Comparison of ENCODE assay signal across 17 cellular contexts in the genomic region with DNA sequence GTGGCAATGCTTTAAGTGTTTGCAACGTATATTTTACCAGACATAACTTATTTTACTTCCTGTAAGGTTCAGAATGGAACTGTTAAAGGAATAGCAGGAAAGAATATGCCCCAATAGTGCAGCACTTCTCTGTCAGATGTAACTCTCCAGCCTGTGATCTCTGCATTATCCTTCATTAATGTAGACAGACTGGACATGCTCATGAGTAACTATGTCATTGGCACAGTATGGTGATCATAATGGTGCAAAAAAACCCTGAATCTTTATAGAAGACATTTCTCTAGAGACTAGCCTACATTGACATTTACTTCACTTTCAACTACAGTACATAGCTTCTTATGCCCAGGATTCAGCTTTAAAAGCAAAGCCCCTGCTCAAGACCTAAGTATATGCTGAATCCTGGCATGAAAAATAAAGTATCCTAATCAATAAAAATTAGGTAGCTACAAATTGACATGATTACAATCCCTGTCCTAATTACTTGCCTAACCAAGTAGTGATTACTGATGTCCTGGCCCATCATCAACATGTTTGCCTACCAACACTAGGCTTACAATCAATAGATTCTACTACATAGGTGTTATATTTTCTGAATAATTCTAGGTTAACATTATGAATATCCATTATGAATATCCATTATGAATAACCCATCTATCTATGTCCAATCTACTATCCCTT. TPM values are rescaled to one million over a fixed set of nuclear protein-coding genes. Genes with fewer than 3 reads are reported as not detected.
DNase-seq lines count a peak whose midpoint lies in the region; ATAC-seq, FAIRE-seq and TF ChIP-seq lines count a peak whose summit lies in the region.
"Had no signal": no experiment of that assay in that cellular context is flagged by ENCODE, and none has a peak within 500 bp of the region (broad histone marks: within the 10 kb centered on the region; RNA-seq: fewer than 3 reads in every experiment).

No MANE protein-coding gene starts in this region.

- intact Hi-C loops in natural killer cell (cut with micrococcal nuclease) = no loop called here

- FAIRE-seq in GM12891 (lab: Jason Lieb, UNC) = no peak
- FAIRE-seq: A204.1, GM12892 had no signal

- ATAC-seq in natural killer cell (no peak), GM19452 (IDR thresholded peaks at IDR 0.05; ENCODE audit: unreplicated experiment) (no peak)
- ATAC-seq: Right ventricle myocardium inferior had no signal

- H3K4me3 Mint-ChIP-seq in T-helper 1 cell treated with Interleukin-12 subunit alpha and Interleukin-12 subunit beta and Interleukin-4 antibody, amounts not matched to agents 30 μg/mL and 1 μg/mL, for 36 hours = no peak overlapping the region
- H3K4me3 Mint-ChIP-seq in activated naive CD8-positive, alpha-beta T cell = no peak overlapping the region
- peak overlapping the region; percentile 6 for H3K4me3 Mint-ChIP-seq in natural killer cell

- no peak for TF ChIP-seq CTCF in natural killer cell (IDR thresholded peaks at IDR 0.05)

- H3K9me3 Mint-ChIP-seq in T-helper 1 cell treated with Interleukin-12 subunit alpha and Interleukin-12 subunit beta and Interleukin-4 antibody, amounts not matched to agents 30 μg/mL and 1 μg/mL, for 36 hours = no peaks in the 10 kb centered on the region
- no peaks in the 10 kb centered on the region for H3K9me3 Mint-ChIP-seq in activated naive CD8-positive, alpha-beta T cell (ENCODE audit: low read depth)
- H3K9me3 Mint-ChIP-seq in natural killer cell = no peaks in the 10 kb centered on the region

- H3K27ac Mint-ChIP-seq in T-helper 1 cell treated with Interleukin-12 subunit alpha and Interleukin-12 subunit beta and Interleukin-4 antibody, amounts not matched to agents 30 μg/mL and 1 μg/mL, for 36 hours = peak overlapping the region; percentile 49
- H3K27ac Mint-ChIP-seq in activated naive CD8-positive, alpha-beta T cell = peak overlapping the region; percentile 84
- H3K27ac Mint-ChIP-seq in natural killer cell = peak overlapping the region; percentile 44 to 88

- H3K4me1 Mint-ChIP-seq in T-helper 1 cell treated with Interleukin-12 subunit alpha and Interleukin-12 subunit beta and Interleukin-4 antibody, amounts not matched to agents 30 μg/mL and 1 μg/mL, for 36 hours (ENCODE audit: low read depth) = peaks cover 37% of the 10 kb centered on the region
- peaks cover 79% of the 10 kb centered on the region for H3K4me1 Mint-ChIP-seq in activated naive CD8-positive, alpha-beta T cell (ENCODE audit: low read depth)
- H3K4me1 Mint-ChIP-seq in natural killer cell = peaks cover 53 to 55% of the 10 kb centered on the region in 2 donors

- H3K36me3 Mint-ChIP-seq in T-helper 1 cell treated with Interleukin-12 subunit alpha and Interleukin-12 subunit beta and Interleukin-4 antibody, amounts not matched to agents 30 μg/mL and 1 μg/mL, for 36 hours (ENCODE audit: low read depth) = peaks cover 62% of the 10 kb centered on the region
- peaks cover 23% of the 10 kb centered on the region for H3K36me3 Mint-ChIP-seq in activated naive CD8-positive, alpha-beta T cell
- peaks cover 29% of the 10 kb centered on the region for H3K36me3 Mint-ChIP-seq in natural killer cell

- no peaks in the 10 kb centered on the region for H3K27me3 Mint-ChIP-seq in T-helper 1 cell treated with Interleukin-12 subunit alpha and Interleukin-12 subunit beta and Interleukin-4 antibody, amounts not matched to agents 30 μg/mL and 1 μg/mL, for 36 hours (ENCODE audit: low read depth)
- no peaks in the 10 kb centered on the region for H3K27me3 Mint-ChIP-seq in activated naive CD8-positive, alpha-beta T cell
- H3K27me3 Mint-ChIP-seq in natural killer cell (ENCODE audit: low read depth in 2 of 2) = no peaks in the 10 kb centered on the region

- TF ChIP-seq POLR2A in GM12891 (IDR thresholded peaks at IDR 0.05; ENCODE audit: low read depth, low read length) = peak; percentile 61; the same call in 1 of the 2 replicates

- DNase-seq in T-helper 1 cell (no peak), GM12891 (ENCODE audit: insufficient read length, low spot score) (no peak), natural killer cell (no peak), H4 (ENCODE audit: low spot score) (no peak), NCI-H1092 (lab: John Stamatoyannopoulos, UW) (no peak)
- DNase-seq: activated CD4-positive, alpha-beta T cell treated with anti-CD3 and anti-CD28 coated beads for 4 hours; activated gamma-delta T cell; NCI-H226; stimulated activated CD4-positive, alpha-beta T cell treated with anti-CD3 and anti-CD28 coated beads, Interleukin-15, amount 100 ng/mL, for 24 hours; substantia nigra; T-helper 9 cell had no signal

TF ChIP-seq in GM12891, 5 proteins besides CTCF, POLR2A, EP300 and RAD21:
- peak; percentile 81 for TF ChIP-seq POLR2AphosphoS5 (IDR thresholded peaks at IDR 0.05; ENCODE audit: low read depth, low read length)
- no peak for TF ChIP-seq SPI1 (IDR thresholded peaks at IDR 0.05; ENCODE audit: low read depth, low read length)

RNA-seq across cellular contexts. Expression of a gene that starts 13.9 kb away (rescaled TPM):
- 63.7 TPM for polyA plus RNA-seq in GM12891 (2012; ENCODE audit: low read depth, missing spikeins)
- total RNA-seq in natural killer cell = 10 to 100 TPM; 24.3 to 25.4 (median 24.9) TPM
- 58.4 and 71.7 TPM in 2 replicates for total RNA-seq in H4 (2014; rRNA removed; shearing (Covaris generic))

RNA-seq across cellular contexts. Expression of a gene that starts 15.0 kb away (rescaled TPM):
- 250 TPM for polyA plus RNA-seq in GM12891 (2012; ENCODE audit: low read depth, missing spikeins)
- total RNA-seq in natural killer cell = 100 to 1,000 TPM; 467 to 603 (median 504) TPM
- 255 and 288 TPM in 2 replicates for total RNA-seq in H4 (2014; rRNA removed; shearing (Covaris generic))
